9 cellular contexts compared by ENCODE assay signal in the genomic region with DNA sequence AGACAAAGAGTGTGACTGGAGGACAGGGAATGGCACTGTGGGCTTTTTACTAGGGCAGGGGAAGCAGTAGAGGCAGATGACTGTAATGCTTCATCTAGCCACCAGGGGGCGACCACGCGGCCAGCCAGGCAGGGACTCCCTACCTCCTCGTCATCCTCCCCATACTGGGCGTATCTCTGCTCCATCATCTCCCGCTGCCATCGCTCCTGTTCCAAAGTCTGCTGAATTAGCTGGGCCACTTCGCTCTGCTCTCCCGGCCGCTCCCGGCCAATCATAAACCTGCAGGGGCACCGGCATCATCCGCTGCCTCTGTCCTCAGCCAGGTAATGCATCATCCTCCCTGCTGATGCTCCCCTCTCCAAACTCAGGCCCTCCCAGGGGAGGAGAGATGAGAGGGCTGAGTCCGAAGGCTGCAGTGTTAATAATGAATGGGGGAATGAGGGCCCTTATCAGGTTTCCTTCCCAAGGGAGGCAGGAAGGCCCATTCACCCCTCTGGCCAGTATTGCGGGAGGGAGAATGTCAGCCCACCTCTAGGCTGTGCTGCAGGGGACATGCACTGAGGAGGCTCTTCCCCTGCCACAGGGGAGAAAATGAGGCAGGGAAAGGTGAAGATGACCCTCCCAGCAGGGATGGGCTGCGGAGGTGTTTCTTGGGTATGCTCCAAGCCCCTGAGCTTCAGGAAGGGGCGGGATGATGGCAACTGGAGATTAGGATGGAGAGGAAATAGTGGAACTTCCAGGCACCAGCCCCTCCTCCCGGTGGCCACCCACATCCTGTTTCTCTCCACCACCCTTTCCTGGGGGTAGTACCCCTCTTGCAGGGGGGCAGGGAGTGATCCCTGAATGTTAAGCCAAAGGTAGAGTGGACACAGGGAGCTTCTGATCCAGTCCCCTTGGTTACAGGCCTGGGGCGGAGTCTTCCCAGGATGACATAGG. TPM values are rescaled to one million over a fixed set of nuclear protein-coding genes. Genes with fewer than 3 reads are reported as not detected.
DNase-seq lines count a peak whose midpoint lies in the region; ATAC-seq and TF ChIP-seq lines count a peak whose summit lies in the region.
"Had no signal": no experiment of that assay in that cellular context is flagged by ENCODE, and none has a peak within 500 bp of the region (broad histone marks: within the 10 kb centered on the region; RNA-seq: fewer than 3 reads in every experiment).

No MANE protein-coding gene starts in this region.

- H3K27ac ChIP-seq in esophagus squamous epithelium = peak overlapping the region in 3 of 4 donors; percentile 26 to 54 (median 39)
- peak overlapping the region; percentile 24 for H3K27ac ChIP-seq in stomach smooth muscle (ENCODE audit: low read length)

- no peak for TF ChIP-seq POLR2A in esophagus squamous epithelium (IDR thresholded peaks at IDR 0.05)

- 28 to 40% methylated on average over 11 to 13 of the region's 19 CpGs for WGBS in esophagus squamous epithelium, 2 donors

- no peaks in the 10 kb centered on the region for H3K27me3 ChIP-seq in esophagus squamous epithelium
- H3K27me3 ChIP-seq in stomach smooth muscle (ENCODE audit: control insufficient read depth in 1 of 2, insufficient read depth in 2 of 2, low read length in 2 of 2) = no peaks in the 10 kb centered on the region

- H3K4me3 Mint-ChIP-seq in nephron = no peak overlapping the region

- H3K4me3 ChIP-seq in esophagus squamous epithelium (no peak overlapping the region), stomach smooth muscle (ENCODE audit: low read length in 2 of 2) (peak overlapping the region in 1 of 2 donors; percentile 3)

- ATAC-seq in HG03045 (IDR thresholded peaks at IDR 0.05; ENCODE audit: unreplicated experiment) = peak; percentile 63

- peaks cover under 1% of the 10 kb centered on the region for H3K4me1 Mint-ChIP-seq in nephron

- H3K36me3 ChIP-seq in esophagus squamous epithelium (peaks cover 59 to 100% (median 84%) of the 10 kb centered on the region in 3 donors), stomach smooth muscle (ENCODE audit: control insufficient read depth in 2 of 2, insufficient read depth in 2 of 2, low read length in 2 of 2) (peaks cover 60 to 83% of the 10 kb centered on the region in 2 donors)

- in situ Hi-C loops in G401 (cut with HindIII; ENCODE audit: low sequenced_read_pairs) = no loop called here

- no peak overlapping the region for H3K9ac ChIP-seq in stomach smooth muscle (ENCODE audit: low read length in 2 of 2)

- H3K4me1 ChIP-seq in esophagus squamous epithelium = peaks cover 23 to 58% (median 39%) of the 10 kb centered on the region in 3 donors
- peaks cover 16% of the 10 kb centered on the region for H3K4me1 ChIP-seq in stomach smooth muscle (ENCODE audit: control insufficient read depth, insufficient read depth, low read length)

- no peaks in the 10 kb centered on the region for H3K27me3 Mint-ChIP-seq in nephron (ENCODE audit: low read depth)

- peaks cover 86% of the 10 kb centered on the region for H3K36me3 Mint-ChIP-seq in nephron (ENCODE audit: low read depth)

- intact Hi-C loops in esophagus squamous epithelium (cut with DNase I) = no loop called here

- DNase-seq in G401 (ENCODE audit: low spot score) = peak; percentile 93
- peak; percentile 73 for DNase-seq in OCI-M1 (lab: John Stamatoyannopoulos, UW)
- DNase-seq in activated T-cell treated with anti-CD3 and anti-CD28 coated beads, Interleukin-2, amount 50 U/mL, for 1 hour = peak; percentile 84
- no peak for DNase-seq in esophagus squamous epithelium (lab: John Stamatoyannopoulos, UW)
- no peak for DNase-seq in OCI-M2 (lab: John Stamatoyannopoulos, UW; ENCODE audit: unreplicated experiment)

- H3K27ac Mint-ChIP-seq in nephron = no peak overlapping the region

- H3K9me3 Mint-ChIP-seq in nephron = no peaks in the 10 kb centered on the region

- H3K9me3 ChIP-seq in esophagus squamous epithelium = no peaks in the 10 kb centered on the region
- H3K9me3 ChIP-seq in stomach smooth muscle (ENCODE audit: control insufficient read depth in 2 of 2, low read length in 2 of 2) = no peaks in the 10 kb centered on the region

- TF ChIP-seq CTCF in esophagus squamous epithelium (IDR thresholded peaks at IDR 0.05) (peak; percentile 91 to 97 (median 96)), nephron (IDR thresholded peaks at IDR 0.05; ENCODE audit: unreplicated experiment in 3 of 3) (peak; percentile 85 to 90 (median 87))

RNA-seq across cellular contexts. Expression of gene SAMD14, which starts 10.3 kb away (rescaled TPM):
- total RNA-seq in G401 (2014; rRNA removed; shearing (Covaris generic)) = 7.5 and 8.4 TPM in 2 replicates
- under 1 TPM in 1 of 4 donors, not detected in 3; 0.57 TPM for total RNA-seq in esophagus squamous epithelium

RNA-seq across cellular contexts. Expression of gene PPP1R9B, which starts 10.3 kb away (rescaled TPM):
- 49.7 and 59.6 TPM in 2 replicates for total RNA-seq in G401 (2014; rRNA removed; shearing (Covaris generic))
- total RNA-seq in esophagus squamous epithelium = 10 to 100 TPM; 24.9 to 35.9 (median 28.2) TPM

RNA-seq across cellular contexts. Expression of gene SGCA, which starts 25.6 kb away (rescaled TPM):
- total RNA-seq in G401 (2014; rRNA removed; shearing (Covaris generic)) = 19.0 and 49.0 TPM in 2 replicates
- total RNA-seq in esophagus squamous epithelium = 10 to 100 TPM in 1 of 4 donors, 1 to 10 TPM in 3; 1.9 to 15.1 (median 6.9) TPM
- total RNA-seq: glomerular endothelial cell had no signal

RNA-seq across cellular contexts. Expression of gene PDK2, which starts 45.1 kb away (rescaled TPM):
- 40.3 and 112 TPM in 2 replicates for total RNA-seq in G401 (2014; rRNA removed; shearing (Covaris generic))
- total RNA-seq in esophagus squamous epithelium = 10 to 100 TPM in 3 of 4 donors, 1 to 10 TPM in 1; 5.2 to 20.2 (median 12.8) TPM

Comparison
In these comparisons a context has a peak if more than half of its experiments do, and no peak if none do; other contexts are left out.
1. DNase-seq: peak in G401 (single experiment), OCI-M1 (single experiment) and activated T-cell treated with anti-CD3 and anti-CD28 coated beads, Interleukin-2, amount 50 U/mL, for 1 hour (single experiment); none in esophagus squamous epithelium (single experiment) and OCI-M2 (single experiment).